Comparison of ENCODE assay signal across 16 cellular contexts in genomic region chr14:100299238-100299560, GRCh38. TPM values are rescaled to one million over a fixed set of nuclear protein-coding genes. Genes with fewer than 3 reads are reported as not detected.
"Had no signal": no experiment of that assay in that cellular context is flagged by ENCODE, and none has a peak within 500 bp of the region (broad histone marks: within the 10 kb centered on the region; RNA-seq: fewer than 3 reads in every experiment).

No MANE protein-coding gene starts in this region.

- ATAC-seq: activated CD4-positive, CD25-positive, alpha-beta regulatory T cell treated with anti-CD3 and anti-CD28 coated beads, Interleukin-2, amount 50 U/mL, for 24 hours; left lobe of liver; sciatic nerve; SK-N-SH treated with all-trans-retinoic acid at 6 μM for 48 hours had no signal

- DNase-seq: dermis blood vessel endothelial cell; effector memory CD4-positive, alpha-beta T cell; esophagus squamous epithelium; hypothalamus; islet precursor cell; mammary epithelial cell; stimulated activated CD4-positive, alpha-beta T cell treated with anti-CD3 and anti-CD28 coated beads, Interleukin-4, amount 100 ng/mL, for 24 hours had no signal

- H3K4me3 ChIP-seq: esophagus squamous epithelium, prostate gland, tibial artery had no signal

- H3K27ac ChIP-seq: esophagus squamous epithelium had no signal

- H3K27ac Mint-ChIP-seq: activated naive CD8-positive, alpha-beta T cell had no signal

- H3K9me3 ChIP-seq: esophagus squamous epithelium, prostate gland, tibial artery had no signal

- H3K27me3 Mint-ChIP-seq: activated naive CD8-positive, alpha-beta T cell had no signal

- H3K36me3 Mint-ChIP-seq: activated naive CD8-positive, alpha-beta T cell had no signal

- H3K36me3 ChIP-seq: prostate gland had no signal

- H3K4me3 Mint-ChIP-seq: activated naive CD8-positive, alpha-beta T cell had no signal

- H3K27me3 ChIP-seq: esophagus squamous epithelium, tibial artery had no signal

RNA-seq across cellular contexts. Expression of gene SLC25A47, which starts 23.9 kb away (rescaled TPM):
- total RNA-seq: dermis blood vessel endothelial cell; esophagus squamous epithelium; mammary epithelial cell; sciatic nerve; subcutaneous adipose tissue; T-helper 1 cell treated with Interleukin-12 subunit alpha and Interleukin-12 subunit beta and Interleukin-4 antibody, amounts not matched to agents 30 ng/mL and 1 ng/mL, for 36 hours had no signal
